In the genomic region with DNA sequence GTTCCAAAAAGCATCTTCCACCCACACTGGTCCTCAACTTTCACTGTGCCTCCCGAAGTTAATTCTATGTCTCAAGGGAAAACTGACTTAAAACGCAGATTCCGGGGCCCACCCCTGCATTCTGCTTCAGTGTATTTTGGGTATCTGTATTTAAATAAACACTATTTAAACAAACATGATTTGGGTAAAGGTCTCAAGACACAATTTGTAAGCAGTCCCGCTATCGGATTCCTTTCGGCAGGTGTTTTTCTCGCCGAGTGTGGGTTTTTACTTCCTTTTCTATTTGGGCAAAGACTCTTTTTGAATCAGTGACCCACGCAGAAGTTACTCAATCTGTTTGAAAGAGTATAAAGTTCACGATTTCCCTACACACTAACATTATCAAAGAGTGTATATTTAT, we compare ENCODE assay signal across 10 cellular contexts. TPM values are rescaled to one million over a fixed set of nuclear protein-coding genes. Genes with fewer than 3 reads are reported as not detected.
DNase-seq lines count a peak whose midpoint lies in the region; ATAC-seq and TF ChIP-seq lines count a peak whose summit lies in the region.
"Had no signal": no experiment of that assay in that cellular context is flagged by ENCODE, and none has a peak within 500 bp of the region (broad histone marks: within the 10 kb centered on the region; RNA-seq: fewer than 3 reads in every experiment).

No MANE protein-coding gene starts in this region.

- H3K27ac ChIP-seq in iPS-18a (ENCODE audit: low read length) (no peak overlapping the region), stomach smooth muscle (ENCODE audit: low read length) (peak overlapping the region; percentile 79)

- DNase-seq in T-helper 1 cell = no peak
- no peak for DNase-seq in activated B cell treated with CpG ODN at 0.5 μM for 24 hours
- DNase-seq: foreskin melanocyte, NCI-H446 had no signal

- peaks cover 44% of the 10 kb centered on the region for H3K4me1 Mint-ChIP-seq in T-helper 1 cell treated with Interleukin-12 subunit alpha and Interleukin-12 subunit beta and Interleukin-4 antibody, amounts not matched to agents 30 μg/mL and 1 μg/mL, for 36 hours (ENCODE audit: low read depth)
- H3K4me1 Mint-ChIP-seq in activated B cell treated with CpG ODN at 0.5 μM for 24 hours = peaks cover 47% of the 10 kb centered on the region

- intact Hi-C loops in activated B cell treated with CpG ODN at 0.5 μM for 24 hours (cut with micrococcal nuclease) = loop anchor here (10.0 kb wide), 1 partner anchor 218 kb away; no protein-coding TSS in a partner anchor

- peaks cover 20% of the 10 kb centered on the region for H3K36me3 Mint-ChIP-seq in T-helper 1 cell treated with Interleukin-12 subunit alpha and Interleukin-12 subunit beta and Interleukin-4 antibody, amounts not matched to agents 30 μg/mL and 1 μg/mL, for 36 hours (ENCODE audit: low read depth)
- H3K36me3 Mint-ChIP-seq in activated B cell treated with CpG ODN at 0.5 μM for 24 hours (ENCODE audit: low read depth) = peaks cover 24% of the 10 kb centered on the region

- no peak for ATAC-seq in activated B cell treated with CpG ODN at 0.5 μM for 24 hours (ENCODE audit: low read depth)
- no peak for ATAC-seq in HG02610 (IDR thresholded peaks at IDR 0.05; ENCODE audit: unreplicated experiment)
- ATAC-seq in HG03159 (IDR thresholded peaks at IDR 0.05; ENCODE audit: unreplicated experiment) = no peak
- no peak for ATAC-seq in HG02981 (IDR thresholded peaks at IDR 0.05; ENCODE audit: unreplicated experiment)

- peaks cover 21% of the 10 kb centered on the region for H3K4me1 ChIP-seq in iPS-18a (ENCODE audit: control insufficient read depth, low read depth, low read length)
- H3K4me1 ChIP-seq in stomach smooth muscle (ENCODE audit: control insufficient read depth, insufficient read depth, low read length) = peaks cover 27% of the 10 kb centered on the region

- POLR2A ChIA-PET in activated B cell treated with CpG ODN at 0.5 μM for 24 hours (lab: Charles Lee) = interaction anchor here (0.6 to 2.1 kb wide), 3 partner anchors 39 to 291 kb away, joined by 3 to 9 read pairs (median 7); no protein-coding TSS in a partner anchor

- H3K27ac Mint-ChIP-seq in T-helper 1 cell treated with Interleukin-12 subunit alpha and Interleukin-12 subunit beta and Interleukin-4 antibody, amounts not matched to agents 30 μg/mL and 1 μg/mL, for 36 hours = peak overlapping the region; percentile 89
- H3K27ac Mint-ChIP-seq in activated B cell treated with CpG ODN at 0.5 μM for 24 hours = peak overlapping the region; percentile 89

- H3K27me3 ChIP-seq in iPS-18a (ENCODE audit: control insufficient read depth, insufficient read depth, low read length) = peaks cover 7% of the 10 kb centered on the region
- H3K27me3 ChIP-seq in stomach smooth muscle (ENCODE audit: control insufficient read depth in 1 of 2, insufficient read depth in 2 of 2, low read length in 2 of 2) = no peaks in the 10 kb centered on the region

- H3K4me3 ChIP-seq in iPS-18a (ENCODE audit: low read length) (peak overlapping the region; percentile 91), stomach smooth muscle (ENCODE audit: low read length in 2 of 2) (peak overlapping the region; percentile 28 to 81)

- H3K36me3 ChIP-seq in iPS-18a (ENCODE audit: control insufficient read depth, low read depth, low read length) = peaks cover 12% of the 10 kb centered on the region
- no peaks in the 10 kb centered on the region for H3K36me3 ChIP-seq in stomach smooth muscle (ENCODE audit: control insufficient read depth in 2 of 2, insufficient read depth in 2 of 2, low read length in 2 of 2)

- CTCF ChIA-PET in activated B cell treated with CpG ODN at 0.5 μM for 24 hours (lab: Charles Lee) = interaction anchor here (0.9 to 1.7 kb wide), 3 partner anchors 16 to 39 kb away, joined by 3 to 8 read pairs (median 4); no protein-coding TSS in a partner anchor

- no peaks in the 10 kb centered on the region for H3K9me3 ChIP-seq in iPS-18a (ENCODE audit: control insufficient read depth, low read depth, low read length)
- H3K9me3 ChIP-seq in stomach smooth muscle (ENCODE audit: control insufficient read depth in 2 of 2, low read length in 2 of 2) = no peaks in the 10 kb centered on the region

- peaks cover 12% of the 10 kb centered on the region for H3K27me3 Mint-ChIP-seq in T-helper 1 cell treated with Interleukin-12 subunit alpha and Interleukin-12 subunit beta and Interleukin-4 antibody, amounts not matched to agents 30 μg/mL and 1 μg/mL, for 36 hours (ENCODE audit: low read depth)
- no peaks in the 10 kb centered on the region for H3K27me3 Mint-ChIP-seq in activated B cell treated with CpG ODN at 0.5 μM for 24 hours

- peak overlapping the region; percentile 95 for H3K4me3 Mint-ChIP-seq in T-helper 1 cell treated with Interleukin-12 subunit alpha and Interleukin-12 subunit beta and Interleukin-4 antibody, amounts not matched to agents 30 μg/mL and 1 μg/mL, for 36 hours
- H3K4me3 Mint-ChIP-seq in activated B cell treated with CpG ODN at 0.5 μM for 24 hours = peak overlapping the region; percentile 92

- no peak for TF ChIP-seq CTCF in activated B cell treated with CpG ODN at 0.5 μM for 24 hours (IDR thresholded peaks at IDR 0.05)

- no peaks in the 10 kb centered on the region for H3K9me3 Mint-ChIP-seq in T-helper 1 cell treated with Interleukin-12 subunit alpha and Interleukin-12 subunit beta and Interleukin-4 antibody, amounts not matched to agents 30 μg/mL and 1 μg/mL, for 36 hours
- no peaks in the 10 kb centered on the region for H3K9me3 Mint-ChIP-seq in activated B cell treated with CpG ODN at 0.5 μM for 24 hours

- peak overlapping the region; percentile 84 for H3K9ac ChIP-seq in iPS-18a (ENCODE audit: low read length)
- peak overlapping the region; percentile 66 to 82 for H3K9ac ChIP-seq in stomach smooth muscle (ENCODE audit: low read length in 2 of 2)

RNA-seq across cellular contexts. Expression of a gene that starts 1.2 kb away (rescaled TPM):
- 57.4 and 59.4 TPM in 2 replicates for total RNA-seq in activated B cell treated with CpG ODN at 0.5 μM for 24 hours
